29 cellular contexts compared by ENCODE assay signal in the genomic region with DNA sequence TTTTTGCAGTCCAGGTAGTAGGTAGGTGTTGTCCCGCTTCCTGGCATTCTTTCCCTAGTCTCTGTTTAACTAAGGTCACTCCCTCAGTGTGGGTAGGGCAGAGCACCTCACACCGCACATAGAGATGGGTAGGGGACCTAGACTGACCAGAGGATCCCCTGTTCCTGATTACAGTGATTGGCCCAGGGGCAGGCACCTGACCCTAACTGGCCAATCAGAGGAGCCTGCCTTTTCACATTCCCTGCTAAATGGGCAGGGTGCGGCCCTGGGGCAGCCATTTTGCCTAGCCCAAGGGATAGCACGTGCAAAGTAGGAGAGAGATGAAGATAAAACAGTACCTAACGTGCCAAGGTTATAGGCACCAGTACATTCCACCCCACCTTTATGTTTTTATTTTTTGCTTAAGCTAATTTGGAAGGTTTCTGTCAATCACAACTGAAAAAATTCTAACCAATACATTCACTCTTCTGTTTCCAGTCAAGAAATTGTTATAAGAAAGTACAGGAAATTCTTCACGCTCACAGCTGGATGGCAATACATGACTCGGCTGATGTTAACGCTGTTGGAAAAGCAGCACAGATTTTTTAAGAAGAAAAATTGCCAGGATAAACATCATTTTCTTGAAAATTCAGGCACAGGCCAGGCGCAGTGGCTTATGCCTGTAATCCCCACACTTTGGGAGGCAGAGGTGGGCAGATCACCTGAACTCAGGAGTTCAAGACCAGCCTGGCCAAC. TPM values are rescaled to one million over a fixed set of nuclear protein-coding genes. Genes with fewer than 3 reads are reported as not detected.
DNase-seq lines count a peak whose midpoint lies in the region; FAIRE-seq and TF ChIP-seq lines count a peak whose summit lies in the region.
"Had no signal": no experiment of that assay in that cellular context is flagged by ENCODE, and none has a peak within 500 bp of the region (broad histone marks: within the 10 kb centered on the region; RNA-seq: fewer than 3 reads in every experiment).

No MANE protein-coding gene starts in this region.

- H3K27me3 Mint-ChIP-seq in chondrocyte (ENCODE audit: low read depth) = no peaks in the 10 kb centered on the region
- H3K27me3 Mint-ChIP-seq in neural progenitor cell (ENCODE audit: insufficient read depth, low read depth) = peaks cover 4% of the 10 kb centered on the region
- H3K27me3 Mint-ChIP-seq in activated T-helper 2 cell treated with anti-CD3 and anti-CD28 coated beads, Interferon-gamma antibody, Interleukin-2, Interleukin-4, amounts not matched to agents 10 μg/mL and 5 μg/mL and 100 μg/mL, durations not matched to agents 14 hours and 24 hours and 36 hours (ENCODE audit: low read depth) = peaks cover 7% of the 10 kb centered on the region

- H3K4me3 Mint-ChIP-seq in chondrocyte (ENCODE audit: unreplicated experiment) (no peak overlapping the region), neural progenitor cell (no peak overlapping the region)
- no peak overlapping the region for H3K4me3 Mint-ChIP-seq in activated T-helper 2 cell treated with anti-CD3 and anti-CD28 coated beads, Interferon-gamma antibody, Interleukin-2, Interleukin-4, amounts not matched to agents 10 μg/mL and 5 μg/mL and 100 μg/mL, durations not matched to agents 14 hours and 24 hours and 36 hours (ENCODE audit: low read depth)
- H3K4me3 Mint-ChIP-seq: activated CD4-positive, alpha-beta memory T cell treated with anti-CD3 and anti-CD28 coated beads, Interleukin-2, amount 10 ng/mL, durations not matched to agents 7 days and 5 days; activated naive CD4-positive, alpha-beta T cell treated with anti-CD3 and anti-CD28 coated beads, Interleukin-2, amount 10 ng/mL, durations not matched to agents 7 days and 5 days; activated T-cell treated with anti-CD3 and anti-CD28 coated beads, Interleukin-2, amount 50 U/mL, for 4 hours; mesothelial cell of epicardium; nephron progenitor cell; T-helper 2 cell treated with Interferon-gamma antibody and Interleukin-4, amounts not matched to agents 5 μg/mL and 100 μg/mL, for 36 hours had no signal

- DNase-seq in 8988T (peak; percentile 60), HTR-8/SVneo (ENCODE audit: insufficient read length, low spot score) (peak; percentile 48), chondrocyte (ENCODE audit: low spot score) (no peak), neural progenitor cell (ENCODE audit: low spot score) (no peak), esophagus muscularis mucosa (ENCODE audit: extremely low spot score) (no peak), NCI-H1048 (lab: John Stamatoyannopoulos, UW) (no peak)
- no peak for DNase-seq in stimulated activated CD4-positive, alpha-beta T cell treated with anti-CD3 and anti-CD28 coated beads, Interleukin-2, amount 100 ng/mL, for 48 hours
- DNase-seq in activated T-helper 2 cell treated with anti-CD3 and anti-CD28 coated beads, Interferon-gamma antibody, Interleukin-2, Interleukin-4, amounts not matched to agents 10 μg/mL and 5 μg/mL and 100 μg/mL, durations not matched to agents 14 hours and 24 hours and 36 hours (ENCODE audit: low spot score) = no peak
- DNase-seq: activated CD4-positive, alpha-beta memory T cell treated with anti-CD3 and anti-CD28 coated beads, Interleukin-2, amount 10 ng/mL, durations not matched to agents 7 days and 5 days; activated naive CD4-positive, alpha-beta T cell treated with anti-CD3 and anti-CD28 coated beads, Interleukin-2, amount 10 ng/mL, durations not matched to agents 7 days and 5 days; activated T-cell treated with anti-CD3 and anti-CD28 coated beads, Interleukin-2, amount 50 U/mL, for 4 hours; central memory CD4-positive, alpha-beta T cell; erythroblast; gastrocnemius medialis; KG1; left cardiac atrium; NCI-H187; NCI-H226; NCI-H82; nephron progenitor cell; psoas muscle; stimulated activated naive CD8-positive, alpha-beta T cell treated with anti-CD3 and anti-CD28 coated beads, Interleukin-15, Interleukin-2, amounts not matched to agents 100 U/mL and 50 U/mL, for 24 hours; thyroid gland had no signal

- FAIRE-seq in HTR-8/SVneo (lab: Jason Lieb, UNC) = no peak

- H3K4me1 Mint-ChIP-seq in chondrocyte (ENCODE audit: low read depth) (peaks cover 12% of the 10 kb centered on the region), neural progenitor cell (no peaks in the 10 kb centered on the region)
- H3K4me1 Mint-ChIP-seq in activated T-helper 2 cell treated with anti-CD3 and anti-CD28 coated beads, Interferon-gamma antibody, Interleukin-2, Interleukin-4, amounts not matched to agents 10 μg/mL and 5 μg/mL and 100 μg/mL, durations not matched to agents 14 hours and 24 hours and 36 hours (ENCODE audit: low read depth) = no peaks in the 10 kb centered on the region
- H3K4me1 Mint-ChIP-seq: activated CD4-positive, alpha-beta memory T cell treated with anti-CD3 and anti-CD28 coated beads, Interleukin-2, amount 10 ng/mL, durations not matched to agents 7 days and 5 days; activated naive CD4-positive, alpha-beta T cell treated with anti-CD3 and anti-CD28 coated beads, Interleukin-2, amount 10 ng/mL, durations not matched to agents 7 days and 5 days; nephron progenitor cell had no signal

- H3K27ac Mint-ChIP-seq in chondrocyte (ENCODE audit: unreplicated experiment) (peak overlapping the region; percentile 74), neural progenitor cell (no peak overlapping the region)
- no peak overlapping the region for H3K27ac Mint-ChIP-seq in activated T-helper 2 cell treated with anti-CD3 and anti-CD28 coated beads, Interferon-gamma antibody, Interleukin-2, Interleukin-4, amounts not matched to agents 10 μg/mL and 5 μg/mL and 100 μg/mL, durations not matched to agents 14 hours and 24 hours and 36 hours
- H3K27ac Mint-ChIP-seq: activated CD4-positive, alpha-beta memory T cell treated with anti-CD3 and anti-CD28 coated beads, Interleukin-2, amount 10 ng/mL, durations not matched to agents 7 days and 5 days; activated naive CD4-positive, alpha-beta T cell treated with anti-CD3 and anti-CD28 coated beads, Interleukin-2, amount 10 ng/mL, durations not matched to agents 7 days and 5 days; mesothelial cell of epicardium; nephron progenitor cell; T-helper 2 cell treated with Interferon-gamma antibody and Interleukin-4, amounts not matched to agents 5 μg/mL and 100 μg/mL, for 36 hours had no signal

- no peak for TF ChIP-seq POLR2A in esophagus muscularis mucosa (IDR thresholded peaks at IDR 0.05; ENCODE audit: low read depth)

- 98% methylated on average over 9 of the region's 9 CpGs for WGBS in esophagus muscularis mucosa

- no peaks in the 10 kb centered on the region for H3K9me3 ChIP-seq in neural progenitor cell (ENCODE audit: low read depth)
- no peaks in the 10 kb centered on the region for H3K9me3 ChIP-seq in esophagus muscularis mucosa
- H3K9me3 ChIP-seq: BLaER1, gastrocnemius medialis, psoas muscle, thyroid gland had no signal

- TF ChIP-seq EP300 in esophagus muscularis mucosa (IDR thresholded peaks at IDR 0.05) = no peak

- H3K36me3 Mint-ChIP-seq in chondrocyte (ENCODE audit: low read depth) = no peaks in the 10 kb centered on the region
- no peaks in the 10 kb centered on the region for H3K36me3 Mint-ChIP-seq in neural progenitor cell
- H3K36me3 Mint-ChIP-seq in activated T-helper 2 cell treated with anti-CD3 and anti-CD28 coated beads, Interferon-gamma antibody, Interleukin-2, Interleukin-4, amounts not matched to agents 10 μg/mL and 5 μg/mL and 100 μg/mL, durations not matched to agents 14 hours and 24 hours and 36 hours (ENCODE audit: low read depth) = no peaks in the 10 kb centered on the region
- H3K36me3 Mint-ChIP-seq: activated naive CD4-positive, alpha-beta T cell treated with anti-CD3 and anti-CD28 coated beads, Interleukin-2, amount 10 ng/mL, durations not matched to agents 7 days and 5 days; mesothelial cell of epicardium had no signal

- peak overlapping the region; percentile 31 for H2AFZ ChIP-seq in neural progenitor cell (replicated peaks)

- H3K36me3 ChIP-seq in neural progenitor cell = no peaks in the 10 kb centered on the region
- no peaks in the 10 kb centered on the region for H3K36me3 ChIP-seq in esophagus muscularis mucosa
- H3K36me3 ChIP-seq: BLaER1, gastrocnemius medialis, thyroid gland had no signal

- no peak overlapping the region for H3K9ac ChIP-seq in neural progenitor cell
- H3K9ac ChIP-seq: BLaER1 had no signal

- H3K79me2 ChIP-seq in neural progenitor cell (ENCODE audit: low read depth) = no peaks in the 10 kb centered on the region

- no peak overlapping the region for H3K4me2 ChIP-seq in neural progenitor cell
- H3K4me2 ChIP-seq: BLaER1 had no signal

- no peaks in the 10 kb centered on the region for H3K27me3 ChIP-seq in neural progenitor cell
- H3K27me3 ChIP-seq in esophagus muscularis mucosa = no peaks in the 10 kb centered on the region
- H3K27me3 ChIP-seq: BLaER1, gastrocnemius medialis, thyroid gland had no signal

- intact Hi-C loops in esophagus muscularis mucosa (cut with DNase I) = no loop called here
- intact Hi-C loops in activated T-helper 2 cell treated with anti-CD3 and anti-CD28 coated beads, Interferon-gamma antibody, Interleukin-2, Interleukin-4, amounts not matched to agents 10 μg/mL and 5 μg/mL and 100 μg/mL, durations not matched to agents 14 hours and 24 hours and 36 hours (cut with micrococcal nuclease) = no loop called here

- H3K4me1 ChIP-seq in neural progenitor cell (no peaks in the 10 kb centered on the region), esophagus muscularis mucosa (no peaks in the 10 kb centered on the region)
- H3K4me1 ChIP-seq: BLaER1, gastrocnemius medialis, psoas muscle, thyroid gland had no signal

- H4K20me1 ChIP-seq in neural progenitor cell (ENCODE audit: low read depth) = no peaks in the 10 kb centered on the region
- H4K20me1 ChIP-seq: BLaER1 had no signal

- no peaks in the 10 kb centered on the region for H3F3A ChIP-seq in neural progenitor cell (ENCODE audit: low read depth)

- H3K9me3 Mint-ChIP-seq in chondrocyte (ENCODE audit: low read depth) (no peaks in the 10 kb centered on the region), neural progenitor cell (peaks cover 4% of the 10 kb centered on the region)
- H3K9me3 Mint-ChIP-seq in activated T-helper 2 cell treated with anti-CD3 and anti-CD28 coated beads, Interferon-gamma antibody, Interleukin-2, Interleukin-4, amounts not matched to agents 10 μg/mL and 5 μg/mL and 100 μg/mL, durations not matched to agents 14 hours and 24 hours and 36 hours = no peaks in the 10 kb centered on the region
- H3K9me3 Mint-ChIP-seq: activated CD4-positive, alpha-beta memory T cell treated with anti-CD3 and anti-CD28 coated beads, Interleukin-2, amount 10 ng/mL, durations not matched to agents 7 days and 5 days; activated naive CD4-positive, alpha-beta T cell treated with anti-CD3 and anti-CD28 coated beads, Interleukin-2, amount 10 ng/mL, durations not matched to agents 7 days and 5 days; activated T-cell treated with anti-CD3 and anti-CD28 coated beads, Interleukin-2, amount 50 U/mL, for 4 hours; mesothelial cell of epicardium; T-helper 2 cell treated with Interferon-gamma antibody and Interleukin-4, amounts not matched to agents 5 μg/mL and 100 μg/mL, for 36 hours had no signal

- H3K27ac ChIP-seq in neural progenitor cell (no peak overlapping the region), esophagus muscularis mucosa (replicated peaks in 1 of 4) (no peak overlapping the region)
- H3K27ac ChIP-seq: 22Rv1, BLaER1, gastrocnemius medialis, HL-60, psoas muscle, thyroid gland had no signal

- no peak overlapping the region for H3K4me3 ChIP-seq in neural progenitor cell
- no peak overlapping the region for H3K4me3 ChIP-seq in esophagus muscularis mucosa
- H3K4me3 ChIP-seq: BLaER1, gastrocnemius medialis, psoas muscle, thyroid gland had no signal

- TF ChIP-seq CTCF in chondrocyte (IDR thresholded peaks at IDR 0.05) (peak; percentile 16), neural progenitor cell (IDR thresholded peaks at IDR 0.05) (no peak), esophagus muscularis mucosa (IDR thresholded peaks at IDR 0.05) (no peak)

RNA-seq across cellular contexts. Expression of gene STPG4, which starts 46.3 kb away (rescaled TPM):
- total RNA-seq in chondrocyte = 0.25 to 0.58 TPM (median 0.28 TPM) in 3 replicates
- not detected in 2 replicates for total RNA-seq in neural progenitor cell (ENCODE audit: low replicate concordance)
- not detected for total RNA-seq in esophagus muscularis mucosa
- total RNA-seq in activated T-helper 2 cell treated with anti-CD3 and anti-CD28 coated beads, Interferon-gamma antibody, Interleukin-2, Interleukin-4, amounts not matched to agents 10 μg/mL and 5 μg/mL and 100 μg/mL, durations not matched to agents 14 hours and 24 hours and 36 hours = not detected in 2 replicates
- total RNA-seq: activated T-cell treated with anti-CD3 and anti-CD28 coated beads, Interleukin-2, amount 50 U/mL, for 4 hours; left cardiac atrium; mesothelial cell of epicardium; psoas muscle; skeletal muscle tissue had no signal

Comparison
In these comparisons a context has a peak if more than half of its experiments do, and no peak if none do; other contexts are left out.
1. DNase-seq: peak in 8988T (single experiment) and HTR-8/SVneo (single experiment); none in chondrocyte (single experiment), neural progenitor cell (single experiment), stimulated activated CD4-positive, alpha-beta T cell treated with anti-CD3 and anti-CD28 coated beads, Interleukin-2, amount 100 ng/mL, for 48 hours (0 of 2), esophagus muscularis mucosa (single experiment), NCI-H1048 (single experiment) and activated T-helper 2 cell treated with anti-CD3 and anti-CD28 coated beads, Interferon-gamma antibody, Interleukin-2, Interleukin-4, amounts not matched to agents 10 μg/mL and 5 μg/mL and 100 μg/mL, durations not matched to agents 14 hours and 24 hours and 36 hours (single experiment).